ENCODE assay signal across 18 cellular contexts in genomic region chr13:94673841-94674240, GRCh38. TPM values are rescaled to one million over a fixed set of nuclear protein-coding genes. Genes with fewer than 3 reads are reported as not detected.
DNase-seq lines count a peak whose midpoint lies in the region; FAIRE-seq and TF ChIP-seq lines count a peak whose summit lies in the region.
"Had no signal": no experiment of that assay in that cellular context is flagged by ENCODE, and none has a peak within 500 bp of the region (broad histone marks: within the 10 kb centered on the region; RNA-seq: fewer than 3 reads in every experiment).

No MANE protein-coding gene starts in this region.

- no peaks in the 10 kb centered on the region for H4K20me1 ChIP-seq in hepatocyte (ENCODE audit: insufficient read depth, poor library complexity, severe bottlenecking)

- no peak overlapping the region for H3K4me2 ChIP-seq in hepatocyte

- H3K27ac Mint-ChIP-seq in endothelial cell (ENCODE audit: unreplicated experiment) (no peak overlapping the region), mesothelial cell of epicardium (no peak overlapping the region)
- H3K27ac Mint-ChIP-seq: CD8-positive, alpha-beta T cell; IgD-negative memory B cell had no signal

- H3K9me2 ChIP-seq in hepatocyte (replicated peaks; ENCODE audit: insufficient read depth), result no peaks in the 10 kb centered on the region

- H3K4me3 Mint-ChIP-seq in endothelial cell (ENCODE audit: unreplicated experiment) (no peak overlapping the region), mesothelial cell of epicardium (no peak overlapping the region)
- H3K4me3 Mint-ChIP-seq: CD8-positive, alpha-beta T cell; IgD-negative memory B cell had no signal

- H3K27me3 Mint-ChIP-seq in endothelial cell (ENCODE audit: unreplicated experiment) (peaks cover 7% of the 10 kb centered on the region), mesothelial cell of epicardium (ENCODE audit: low read depth) (peaks cover 41% of the 10 kb centered on the region)

- no peaks in the 10 kb centered on the region for H3K36me3 ChIP-seq in HUES64 (ENCODE audit: insufficient read depth, low read length)
- no peaks in the 10 kb centered on the region for H3K36me3 ChIP-seq in hepatocyte (replicated peaks; ENCODE audit: insufficient read depth, low read depth)
- H3K36me3 ChIP-seq: BE2C, Peyer's patch had no signal

- peaks cover 13% of the 10 kb centered on the region for H3K4me1 ChIP-seq in HUES64 (ENCODE audit: insufficient read depth, low read length)
- H3K4me1 ChIP-seq in hepatocyte (ENCODE audit: insufficient read depth), result no peaks in the 10 kb centered on the region
- H3K4me1 ChIP-seq: BE2C, Peyer's patch had no signal

- no peaks in the 10 kb centered on the region for H3K36me3 Mint-ChIP-seq in endothelial cell (ENCODE audit: low read depth, unreplicated experiment)
- H3K36me3 Mint-ChIP-seq in mesothelial cell of epicardium, result no peaks in the 10 kb centered on the region
- H3K36me3 Mint-ChIP-seq: CD8-positive, alpha-beta T cell; IgD-negative memory B cell had no signal

- H3K4me1 Mint-ChIP-seq in endothelial cell (ENCODE audit: unreplicated experiment), result no peaks in the 10 kb centered on the region
- H3K4me1 Mint-ChIP-seq in mesothelial cell of epicardium, result peaks cover 7% of the 10 kb centered on the region
- H3K4me1 Mint-ChIP-seq: IgD-negative memory B cell had no signal

- no peaks in the 10 kb centered on the region; the same call in 1 of the 2 replicates for H3K27me3 ChIP-seq in HUES64 (ENCODE audit: insufficient read depth, low read length)
- H3K27me3 ChIP-seq in hepatocyte, result peaks cover 34% of the 10 kb centered on the region
- H3K27me3 ChIP-seq: Peyer's patch had no signal

- peak; percentile 40 for FAIRE-seq in urothelium cell line (lab: Jason Lieb, UNC)

- H3K27ac ChIP-seq in HUES64 (ENCODE audit: low read depth, low read length) (peak overlapping the region; percentile 40; the same call in 1 of the 2 replicates), hepatocyte (no peak overlapping the region)
- H3K27ac ChIP-seq: Peyer's patch had no signal

- H2AFZ ChIP-seq in hepatocyte, result no peak overlapping the region

- H3K9me3 ChIP-seq in HUES64 (ENCODE audit: insufficient read depth, low read depth, low read length) (no peaks in the 10 kb centered on the region), hepatocyte (ENCODE audit: low read depth) (no peaks in the 10 kb centered on the region)
- H3K9me3 ChIP-seq: BE2C, Peyer's patch had no signal

- H3K9ac ChIP-seq in HUES64 (ENCODE audit: low read depth, low read length), result no peak overlapping the region

- no peaks in the 10 kb centered on the region for H3K9me3 Mint-ChIP-seq in endothelial cell (ENCODE audit: unreplicated experiment)
- no peaks in the 10 kb centered on the region for H3K9me3 Mint-ChIP-seq in mesothelial cell of epicardium
- H3K9me3 Mint-ChIP-seq: CD8-positive, alpha-beta T cell had no signal

- 38% methylated on average over 5 of the region's 5 CpGs for WGBS in HUES64
- WGBS in hepatocyte (ENCODE audit: low lambda C conversion rate, missing lambda C conversion rate), result 42% methylated on average over 5 of the region's 5 CpGs

- no peak for TF ChIP-seq CTCF in hepatocyte (IDR thresholded peaks at IDR 0.05; ENCODE audit: poor library complexity)
- no peak for TF ChIP-seq CTCF in endothelial cell (IDR thresholded peaks at IDR 0.05; ENCODE audit: unreplicated experiment)
- TF ChIP-seq CTCF in mesothelial cell of epicardium (IDR thresholded peaks at IDR 0.05; ENCODE audit: unreplicated experiment), result no peak

- peak; percentile 55 for DNase-seq in astrocyte of the hippocampus (ENCODE audit: low read depth, low spot score)
- DNase-seq in islet precursor cell, result peak; percentile 73
- DNase-seq in urothelium cell line (ENCODE audit: low spot score), result peak; percentile 51
- no peak for DNase-seq in hepatocyte (ENCODE audit: low spot score)
- DNase-seq in endothelial cell (ENCODE audit: low spot score), result no peak
- no peak for DNase-seq in mesothelial cell of epicardium (ENCODE audit: low spot score in 2 of 2, unreplicated experiment in 2 of 2)
- DNase-seq: BE2C; CD8-positive, alpha-beta T cell; HCEC 1CT; NCI-H1048; NCI-H446 treated with DMSO at 0.1 percent for 48 hours; NCI-H748 treated with DMSO at 0.1 percent for 48 hours; Peyer's patch; SHP77 treated with DMSO at 0.1 percent for 48 hours had no signal

- H3K4me3 ChIP-seq in HUES64 (ENCODE audit: low read length) (no peak overlapping the region), hepatocyte (no peak overlapping the region)
- H3K4me3 ChIP-seq: Peyer's patch had no signal

- no peaks in the 10 kb centered on the region for H3K79me2 ChIP-seq in hepatocyte

RNA-seq across cellular contexts. Expression of gene SOX21, which starts 38.5 kb away (rescaled TPM):
- 12.4 TPM for polyA plus RNA-seq in HUES64 (2013, experiment 1 of 2)
- 21.2 TPM for polyA plus RNA-seq in HUES64 (2013, experiment 2 of 2)
- total RNA-seq in hepatocyte (0.12 and 0.90 TPM in 2 replicates), endothelial cell (ENCODE audit: unreplicated experiment) (not detected), mesothelial cell of epicardium (not detected in 3 replicates)
- polyA plus RNA-seq in hepatocyte, result 0.17 and 0.65 TPM in 2 replicates
- total RNA-seq: CD8-positive, alpha-beta T cell; HT-29; Peyer's patch had no signal
- polyA plus RNA-seq: AG04450, IgD-negative memory B cell had no signal

Comparison
In these comparisons a context has a peak if more than half of its experiments do, and no peak if none do; other contexts are left out.
1. DNase-seq: peak in astrocyte of the hippocampus (single experiment), islet precursor cell (single experiment) and urothelium cell line (single experiment); none in hepatocyte (single experiment), endothelial cell (single experiment) and mesothelial cell of epicardium (0 of 2).